10 cellular contexts compared by ENCODE assay signal in genomic region chrX:45781901-45782553, GRCh38.
DNase-seq lines count a peak whose midpoint lies in the region; ATAC-seq and TF ChIP-seq lines count a peak whose summit lies in the region.
"Had no signal": no experiment of that assay in that cellular context is flagged by ENCODE, and none has a peak within 500 bp of the region (broad histone marks: within the 10 kb centered on the region; RNA-seq: fewer than 3 reads in every experiment).

No MANE protein-coding gene starts in this region.

- peak overlapping the region; percentile 19; the same call in 1 of the 2 replicates for H2BK120ac ChIP-seq in IMR-90 (ENCODE audit: low read depth, low read length)

- no peaks in the 10 kb centered on the region for H3K27me3 ChIP-seq in BJ (ENCODE audit: control insufficient read depth, insufficient read depth, low read length)
- no peaks in the 10 kb centered on the region; the same call in 1 of the 2 replicates for H3K27me3 ChIP-seq in IMR-90 (ENCODE audit: control insufficient read depth, insufficient read depth, low read length)
- H3K27me3 ChIP-seq in adipocyte (replicated peaks; ENCODE audit: control insufficient read depth, insufficient read depth, low read length) = peaks cover 3% of the 10 kb centered on the region
- H3K27me3 ChIP-seq in right lobe of liver = no peaks in the 10 kb centered on the region
- H3K27me3 ChIP-seq: tibial nerve had no signal

- in situ Hi-C loops in IMR-90 (cut with MboI; ENCODE audit: low sequenced_read_pairs) = no loop called here

- peak; percentile 48 for TF ChIP-seq RAD21 in IMR-90 (IDR thresholded peaks at IDR 0.05; ENCODE audit: low read length)

- H3K4me2 ChIP-seq in IMR-90 (ENCODE audit: low read depth, low read length) = no peak overlapping the region

- peaks cover 4% of the 10 kb centered on the region for H3K9me1 ChIP-seq in IMR-90 (ENCODE audit: insufficient read depth, low read length)

- H3K27ac ChIP-seq in IMR-90 (ENCODE audit: insufficient read depth, low read length) = peak overlapping the region; percentile 53; the same call in 1 of the 2 replicates
- H3K27ac ChIP-seq in right lobe of liver = no peak overlapping the region
- H3K27ac ChIP-seq: tibial nerve had no signal

- peaks cover 2% of the 10 kb centered on the region for H3K4me1 ChIP-seq in IMR-90 (ENCODE audit: control insufficient read depth, insufficient read depth, low read length)
- H3K4me1 ChIP-seq in adipocyte (ENCODE audit: control insufficient read depth, insufficient read depth, low read length) = peaks cover 37% of the 10 kb centered on the region
- no peaks in the 10 kb centered on the region for H3K4me1 ChIP-seq in right lobe of liver
- H3K4me1 ChIP-seq: tibial nerve had no signal

- no peak overlapping the region for H2BK20ac ChIP-seq in IMR-90 (ENCODE audit: low read depth, low read length)

- no peak overlapping the region for H3K18ac ChIP-seq in IMR-90 (ENCODE audit: low read depth, low read length)

- POLR2A ChIA-PET in BJ (lab: Charles Lee) = no interaction called here
- POLR2A ChIA-PET in IMR-90 (lab: Charles Lee; ENCODE audit: unreplicated experiment) = no interaction called here

- TF ChIP-seq CTCF in BJ (IDR thresholded peaks at IDR 0.05; ENCODE audit: insufficient read depth, low read depth, low read length) = peak; percentile 43; the same call in 1 of the 2 replicates
- TF ChIP-seq CTCF in IMR-90 (conservative IDR thresholded peaks at IDR 0.05; ENCODE audit: low read depth, low read length) = peak; percentile 40
- peak; percentile 13 to 40 (median 36) for TF ChIP-seq CTCF in right lobe of liver (IDR thresholded peaks at IDR 0.05)

- no peak for TF ChIP-seq POLR2A in IMR-90 (IDR thresholded peaks at IDR 0.05; ENCODE audit: low read depth, low read length)
- TF ChIP-seq POLR2A in right lobe of liver (IDR thresholded peaks at IDR 0.05) = no peak

- no peak overlapping the region for H2AFZ ChIP-seq in IMR-90 (replicated peaks; ENCODE audit: low read length, poor library complexity)

- BruUV-seq in IMR-90 (replicated peaks; lab: Mats Ljungman, UMichigan) = no TSS peak

- no peak overlapping the region for H3K9ac ChIP-seq in IMR-90 (ENCODE audit: low read depth, low read length)
- H3K9ac ChIP-seq in adipocyte (ENCODE audit: low read length) = peak overlapping the region; percentile 33

- H3K4me3 ChIP-seq in BJ (ENCODE audit: low read depth, low read length) = no peak overlapping the region
- no peak overlapping the region for H3K4me3 ChIP-seq in IMR-90 (ENCODE audit: insufficient read depth, low read depth, low read length)
- H3K4me3 ChIP-seq in adipocyte (ENCODE audit: low read length) = no peak overlapping the region
- no peak overlapping the region for H3K4me3 ChIP-seq in right lobe of liver
- H3K4me3 ChIP-seq: tibial nerve had no signal

- peak overlapping the region in 1 of 2 experiments; percentile 21; a peak in 1 of 4 replicates for H4K8ac ChIP-seq in IMR-90 (ENCODE audit: low read depth in 2 of 2, low read length in 2 of 2)

- DNase-seq in BJ (ENCODE audit: low read depth) = no peak
- DNase-seq in IMR-90 = peak; percentile 84
- peak; percentile 76 for DNase-seq in adipocyte (ENCODE audit: low read depth)
- DNase-seq in right lobe of liver = no peak
- DNase-seq in inferior parietal cortex (ENCODE audit: extremely low spot score) = no peak
- DNase-seq in NCI-H524 treated with DMSO at 0.1 percent for 48 hours (lab: John Stamatoyannopoulos, UW) = no peak
- DNase-seq: activated naive CD4-positive, alpha-beta T cell treated with anti-CD3 and anti-CD28 coated beads for 36 hours had no signal

- H4K5ac ChIP-seq in IMR-90 (ENCODE audit: low read depth, low read length) = 0 out of 2 replicates have a peak overlapping the region, but pooled peaks have one; percentile 44

- H2BK5ac ChIP-seq in IMR-90 (ENCODE audit: low read depth, low read length, poor library complexity, severe bottlenecking) = peak overlapping the region; percentile 31

- H3K4ac ChIP-seq in IMR-90 (ENCODE audit: low read depth, low read length) = no peak overlapping the region; the same call in none of the 2 replicates

- dilution Hi-C loops in IMR-90 (cut with HindIII; ENCODE audit: low sequenced_read_pairs, unreplicated experiment) = no loop called here

- H3K23ac ChIP-seq in IMR-90 (ENCODE audit: low read depth, low read length) = no peak overlapping the region; the same call in 1 of the 2 replicates

- no peak overlapping the region for H2AK9ac ChIP-seq in IMR-90 (replicated peaks; ENCODE audit: low read depth, low read length, poor library complexity)

- CTCF ChIA-PET in BJ (lab: Yijun Ruan, JAX) (interaction anchor here (1.1 kb wide), 1 partner anchor 459 kb away, joined by 3 read pairs; no protein-coding TSS in a partner anchor), IMR-90 (lab: Yijun Ruan, JAX) (no interaction called here)

- no peak overlapping the region for H4K91ac ChIP-seq in IMR-90 (ENCODE audit: insufficient read depth, low read depth, low read length)

- no peaks in the 10 kb centered on the region for H3K9me3 ChIP-seq in IMR-90 (ENCODE audit: control insufficient read depth, insufficient read depth, low read length)
- no peaks in the 10 kb centered on the region for H3K9me3 ChIP-seq in adipocyte (ENCODE audit: control insufficient read depth, low read length)
- H3K9me3 ChIP-seq in right lobe of liver = no peaks in the 10 kb centered on the region
- H3K9me3 ChIP-seq: tibial nerve had no signal

- H4K20me1 ChIP-seq in IMR-90 (ENCODE audit: insufficient read depth, low read length) = no peaks in the 10 kb centered on the region

- H3K79me1 ChIP-seq in IMR-90 (ENCODE audit: low read depth in 1 of 2, low read length in 2 of 2) = peaks cover 5 to 26% of the 10 kb centered on the region in 2 experiments; a peak in 2 of 4 replicates

- peak overlapping the region; percentile 29; the same call in 1 of the 2 replicates for H2AK5ac ChIP-seq in IMR-90 (ENCODE audit: low read depth, low read length)

- intact Hi-C loops in IMR-90 (cut with micrococcal nuclease) (no loop called here), right lobe of liver (cut with DNase I) (no loop called here)

- WGBS in IMR-90 (ENCODE audit: extremely low coverage in 2 of 2, insufficient read length in 1 of 2), 2 experiments = no CpG with 5 or more reads among the region's 4 CpGs
- WGBS in right lobe of liver (ENCODE audit: insufficient coverage, low coverage, low lambda C conversion rate, missing lambda C conversion rate) = 29% methylated on average over 3 of the region's 4 CpGs

- H2BK15ac ChIP-seq in IMR-90 (ENCODE audit: low read depth, low read length) = no peak overlapping the region

- H3K56ac ChIP-seq in IMR-90 (ENCODE audit: extremely low read depth, insufficient read depth, low read length) = peak overlapping the region; percentile 35; the same call in 1 of the 2 replicates

- H3K36me3 ChIP-seq in BJ (ENCODE audit: control insufficient read depth, insufficient read depth, low read length) = no peaks in the 10 kb centered on the region; the same call in 1 of the 2 replicates
- H3K36me3 ChIP-seq in IMR-90 (ENCODE audit: control insufficient read depth, insufficient read depth, low read length) = no peaks in the 10 kb centered on the region; the same call in 1 of the 2 replicates
- no peaks in the 10 kb centered on the region for H3K36me3 ChIP-seq in adipocyte (ENCODE audit: control insufficient read depth, insufficient read depth, low read length, severe bottlenecking)
- no peaks in the 10 kb centered on the region for H3K36me3 ChIP-seq in right lobe of liver
- H3K36me3 ChIP-seq: tibial nerve had no signal

- ATAC-seq in IMR-90 (ENCODE audit: low read depth) (peak; percentile 91), right lobe of liver (peak; percentile 61 to 90 (median 80)), HG02938 (IDR thresholded peaks at IDR 0.05; ENCODE audit: unreplicated experiment) (no peak), GM21367 (IDR thresholded peaks at IDR 0.05; ENCODE audit: unreplicated experiment) (no peak)

- no peak overlapping the region for H3K14ac ChIP-seq in IMR-90 (replicated peaks; ENCODE audit: low read depth, low read length)

TF ChIP-seq in IMR-90, 13 proteins besides CTCF, POLR2A, EP300 and RAD21:
- 0 out of 2 replicates have a peak, but pooled peaks have one; percentile 25 for TF ChIP-seq SMC3 (IDR thresholded peaks at IDR 0.05; ENCODE audit: low read depth, low read length)
- peak; percentile 51 for TF ChIP-seq MAFK (IDR thresholded peaks at IDR 0.05; ENCODE audit: low read depth, low read length)
- no peak for TF ChIP-seq BHLHE40 (IDR thresholded peaks at IDR 0.05; ENCODE audit: low read depth, low read length)
- peak; percentile 84 for TF ChIP-seq CEBPB (IDR thresholded peaks at IDR 0.05; ENCODE audit: low read depth, low read length)
- peak; percentile 59; the same call in 1 of the 2 replicates for TF ChIP-seq NFE2L2 (IDR thresholded peaks at IDR 0.05; ENCODE audit: low read depth, low read length)
- TF ChIP-seq ELK1 (IDR thresholded peaks at IDR 0.05; ENCODE audit: borderline replicate concordance, low read depth, low read length) = no peak
- peak; percentile 35 for TF ChIP-seq FOS (IDR thresholded peaks at IDR 0.05; ENCODE audit: low read depth, low read length)

Comparison
In these comparisons a context has a peak if more than half of its experiments do, and no peak if none do; other contexts are left out.
1. DNase-seq: peak in IMR-90 (single experiment) and adipocyte (single experiment); none in BJ (single experiment), right lobe of liver (0 of 3), inferior parietal cortex (single experiment) and NCI-H524 treated with DMSO at 0.1 percent for 48 hours (single experiment).
2. ATAC-seq: peak in IMR-90 (single experiment) and right lobe of liver (4 of 4); none in HG02938 (single experiment) and GM21367 (single experiment).
3. Peak in every context shown above with its lines, with median percentiles within 50 percentile points of each other: CTCF ChIP-seq.